ENCODE assay signal across 23 cellular contexts in genomic region chr5:53601570-53601969, GRCh38. TPM values are rescaled to one million over a fixed set of nuclear protein-coding genes. Genes with fewer than 3 reads are reported as not detected.
DNase-seq lines count a peak whose midpoint lies in the region; ATAC-seq and TF ChIP-seq lines count a peak whose summit lies in the region.
"Had no signal": no experiment of that assay in that cellular context is flagged by ENCODE, and none has a peak within 500 bp of the region (broad histone marks: within the 10 kb centered on the region; RNA-seq: fewer than 3 reads in every experiment).

No MANE protein-coding gene starts in this region.

- DNase-seq in Daoy (ENCODE audit: low read depth) = peak; percentile 30
- DNase-seq in LoVo (ENCODE audit: low spot score) = peak; percentile 28
- peak; percentile 77 for DNase-seq in brain microvascular endothelial cell
- DNase-seq in iris pigment epithelial cell (ENCODE audit: low read depth) = peak; percentile 87
- DNase-seq in NCI-H146 (lab: John Stamatoyannopoulos, UW) = no peak
- DNase-seq in retina = no peak
- DNase-seq: activated CD8-positive, alpha-beta T cell treated with anti-CD3 and anti-CD28 coated beads for 36 hours; activated T-cell treated with anti-CD3 and anti-CD28 coated beads, Interleukin-2, amount 50 U/mL, for 72 hours; CD8-positive, alpha-beta memory T cell; DND-41; heart left ventricle; HFFc6; immature natural killer cell; naive thymus-derived CD4-positive, alpha-beta T cell; NCI-H1694; NCI-H2227 treated with DMSO at 0.1 percent for 48 hours; pancreas; SHP77 treated with DMSO at 0.1 percent for 48 hours; stimulated activated CD4-positive, alpha-beta T cell treated with anti-CD3 and anti-CD28 coated beads, Interleukin-1b, Interleukin-23, amount 100 ng/mL, for 48 hours; T-helper 17 cell had no signal

- no peaks in the 10 kb centered on the region for H3K27me3 ChIP-seq in brain microvascular endothelial cell (replicated peaks)
- H3K27me3 ChIP-seq: heart left ventricle, pancreas had no signal

- no peak overlapping the region for H3K27ac ChIP-seq in brain microvascular endothelial cell
- H3K27ac ChIP-seq: heart left ventricle, pancreas had no signal

- no peak for TF ChIP-seq CTCF in brain microvascular endothelial cell (IDR thresholded peaks at IDR 0.05; ENCODE audit: low read depth, low read length, missing control alignments)

- no peak for ATAC-seq in GM19467 (IDR thresholded peaks at IDR 0.05; ENCODE audit: unreplicated experiment)
- ATAC-seq in GM21737 (IDR thresholded peaks at IDR 0.05; ENCODE audit: unreplicated experiment) = no peak
- ATAC-seq: activated CD8-positive, alpha-beta T cell treated with anti-CD3 and anti-CD28 coated beads for 36 hours; activated T-cell treated with anti-CD3 and anti-CD28 coated beads, Interleukin-2, amount 50 U/mL, for 72 hours; heart left ventricle; naive thymus-derived CD4-positive, alpha-beta T cell; pancreas; T-helper 17 cell had no signal

- H3K4me3 ChIP-seq in brain microvascular endothelial cell (ENCODE audit: low read depth, low read length) = no peak overlapping the region
- H3K4me3 ChIP-seq: heart left ventricle, lung, pancreas had no signal

- in situ Hi-C loops in brain microvascular endothelial cell (cut with HindIII; ENCODE audit: low pct_ligation_motif_present, low sequenced_read_pairs) = no loop called here

- peaks cover 3% of the 10 kb centered on the region for H3K36me3 ChIP-seq in brain microvascular endothelial cell (replicated peaks)

RNA-seq across cellular contexts. Expression of gene NDUFS4, which starts 41.1 kb away (rescaled TPM):
- total RNA-seq in Daoy (2014; rRNA removed; shearing (Covaris generic)) = 218 and 261 TPM in 2 replicates

Comparison
In these comparisons a context has a peak if more than half of its experiments do, and no peak if none do; other contexts are left out.
1. DNase-seq: peak in Daoy (single experiment), LoVo (single experiment), brain microvascular endothelial cell (single experiment) and iris pigment epithelial cell (single experiment); none in NCI-H146 (single experiment) and retina (single experiment).